9 cellular contexts compared by ENCODE assay signal in the genomic region with DNA sequence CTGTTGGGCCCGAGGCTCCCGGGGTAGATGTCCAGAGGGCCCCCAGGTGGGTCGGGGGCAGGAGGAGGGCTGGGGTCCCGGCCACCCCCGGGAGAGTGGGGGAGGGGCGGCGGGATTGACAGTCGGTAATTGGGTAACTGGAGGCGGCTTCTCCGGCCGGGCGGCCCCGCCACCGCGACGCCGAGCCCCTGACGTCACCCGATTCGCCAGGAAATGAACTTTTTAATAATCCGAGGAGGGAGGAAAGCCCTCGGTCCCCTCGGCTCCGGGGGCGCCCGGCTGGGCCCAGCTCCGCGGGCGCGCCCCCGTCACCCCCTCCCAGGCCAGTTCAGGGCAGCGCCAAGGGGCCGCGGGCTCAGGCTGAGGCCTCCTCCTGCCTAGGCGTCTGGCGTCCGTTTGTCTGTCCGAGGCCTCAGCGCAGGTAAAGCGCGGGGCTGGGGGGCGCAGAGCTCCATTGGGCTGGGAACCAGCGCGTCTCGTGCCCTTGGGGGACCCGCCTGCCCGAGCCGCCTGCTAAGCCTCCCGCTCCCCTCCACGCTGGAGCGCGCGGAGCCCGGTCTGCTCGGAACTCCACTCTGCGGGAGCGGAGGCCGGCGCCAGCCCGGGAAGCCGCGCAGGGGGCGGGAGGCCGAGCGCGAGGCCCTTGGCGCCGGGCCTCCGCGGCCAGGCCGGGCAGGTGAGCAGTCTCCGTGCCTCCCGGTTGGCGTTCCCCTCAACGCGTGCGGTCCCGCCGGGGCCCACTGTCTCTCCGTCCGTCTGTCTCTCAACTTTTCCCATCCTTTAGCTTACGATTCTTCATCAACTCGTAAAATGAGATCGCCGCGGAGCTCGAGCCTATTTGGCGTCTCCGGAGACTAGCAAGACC. TPM values are rescaled to one million over a fixed set of nuclear protein-coding genes. Genes with fewer than 3 reads are reported as not detected.
DNase-seq lines count a peak whose midpoint lies in the region; ATAC-seq and TF ChIP-seq lines count a peak whose summit lies in the region.
"Had no signal": no experiment of that assay in that cellular context is flagged by ENCODE, and none has a peak within 500 bp of the region (broad histone marks: within the 10 kb centered on the region; RNA-seq: fewer than 3 reads in every experiment).

No MANE protein-coding gene starts in this region.

- no peak for TF ChIP-seq EP300 in esophagus muscularis mucosa (IDR thresholded peaks at IDR 0.05)

- H3K9me3 Mint-ChIP-seq in natural killer cell treated with Interleukin-12 subunit alpha and Interleukin-12 subunit beta and Interleukin-15 and Interleukin-18, amount 100 ng/mL, for 72 hours = no peaks in the 10 kb centered on the region

- H3K4me3 ChIP-seq in LNCaP clone FGC (ENCODE audit: low read depth, low read length) (peak overlapping the region; percentile 94), esophagus muscularis mucosa (peak overlapping the region; percentile 59 to 63 (median 62)), OCI-LY7 (ENCODE audit: low read depth, low read length, poor library complexity, severe bottlenecking) (no peak overlapping the region)

- no peak overlapping the region for H3K27ac Mint-ChIP-seq in natural killer cell treated with Interleukin-12 subunit alpha and Interleukin-12 subunit beta and Interleukin-15 and Interleukin-18, amount 100 ng/mL, for 72 hours

- H3K9me3 ChIP-seq in esophagus muscularis mucosa = no peaks in the 10 kb centered on the region
- H3K9me3 ChIP-seq in OCI-LY7 (ENCODE audit: low read length) = no peaks in the 10 kb centered on the region

- POLR2A ChIA-PET in OCI-LY7 (lab: Charles Lee) = no interaction called here

- DNase-seq in DMS114 treated with DMSO at 0.1 percent for 48 hours (lab: John Stamatoyannopoulos, UW; ENCODE audit: unreplicated experiment) (peak; percentile 18), LNCaP clone FGC (ENCODE audit: low read depth) (no peak), esophagus muscularis mucosa (ENCODE audit: extremely low spot score) (no peak), OCI-LY7 (ENCODE audit: low spot score) (no peak), NCI-H1436 treated with DMSO at 0.1 percent for 48 hours (lab: John Stamatoyannopoulos, UW) (no peak)
- peak; percentile 60 for DNase-seq in natural killer cell treated with Interleukin-12 subunit alpha and Interleukin-12 subunit beta and Interleukin-15 and Interleukin-18, amount 100 ng/mL, for 72 hours (ENCODE audit: low spot score)

- peaks cover 5 to 6% of the 10 kb centered on the region in 2 donors for H3K4me1 Mint-ChIP-seq in natural killer cell treated with Interleukin-12 subunit alpha and Interleukin-12 subunit beta and Interleukin-15 and Interleukin-18, amount 100 ng/mL, for 72 hours (ENCODE audit: low read depth in 2 of 2)

- no TSS peak for BruUV-seq in OCI-LY7 (replicated peaks; lab: Mats Ljungman, UMichigan)

- TF ChIP-seq CTCF in LNCaP clone FGC (IDR thresholded peaks at IDR 0.05; ENCODE audit: control insufficient read depth, extremely low read depth, insufficient read depth) = no peak
- TF ChIP-seq CTCF in VCaP (conservative IDR thresholded peaks at IDR 0.05) = no peak
- no peak for TF ChIP-seq CTCF in esophagus muscularis mucosa (IDR thresholded peaks at IDR 0.05)
- TF ChIP-seq CTCF in OCI-LY7 (conservative IDR thresholded peaks at IDR 0.05; ENCODE audit: low read length) = no peak

- peak overlapping the region; percentile 60 for H3K4me3 Mint-ChIP-seq in natural killer cell treated with Interleukin-12 subunit alpha and Interleukin-12 subunit beta and Interleukin-15 and Interleukin-18, amount 100 ng/mL, for 72 hours

- WGBS in esophagus muscularis mucosa = 2% methylated on average over 40 of the region's 89 CpGs

- intact Hi-C loops in esophagus muscularis mucosa (cut with DNase I) (no loop called here), OCI-LY7 (cut with micrococcal nuclease; ENCODE audit: unreplicated experiment) (no loop called here)

- no peak for TF ChIP-seq POLR2A in esophagus muscularis mucosa (IDR thresholded peaks at IDR 0.05; ENCODE audit: low read depth)

- H3K27ac ChIP-seq in VCaP = peak overlapping the region; percentile 98
- H3K27ac ChIP-seq in esophagus muscularis mucosa (replicated peaks in 1 of 4) = peak overlapping the region; percentile 66 to 83 (median 72)
- no peak overlapping the region for H3K27ac ChIP-seq in OCI-LY7 (ENCODE audit: low read depth, low read length, poor library complexity, severe bottlenecking)

- no peak overlapping the region for H3K4me2 ChIP-seq in OCI-LY7 (ENCODE audit: low read length)

- peaks cover 0 to 21% (median 0%) of the 10 kb centered on the region in 4 donors for H3K36me3 ChIP-seq in esophagus muscularis mucosa
- no peaks in the 10 kb centered on the region for H3K36me3 ChIP-seq in OCI-LY7 (ENCODE audit: insufficient read depth, low read length)

- H3K36me3 Mint-ChIP-seq in natural killer cell treated with Interleukin-12 subunit alpha and Interleukin-12 subunit beta and Interleukin-15 and Interleukin-18, amount 100 ng/mL, for 72 hours = no peaks in the 10 kb centered on the region

- H3K4me1 ChIP-seq in esophagus muscularis mucosa (peaks cover 61 to 88% (median 76%) of the 10 kb centered on the region in 4 donors), OCI-LY7 (ENCODE audit: insufficient read depth, low read length, poor library complexity, severe bottlenecking) (no peaks in the 10 kb centered on the region)

- H2AFZ ChIP-seq in OCI-LY7 (ENCODE audit: low read length) = no peak overlapping the region

- H3K27me3 ChIP-seq in esophagus muscularis mucosa = peaks cover 30 to 100% (median 98%) of the 10 kb centered on the region in 4 donors

- CTCF ChIA-PET in OCI-LY7 (lab: Charles Lee; ENCODE audit: unreplicated experiment) = no interaction called here

- H3K27me3 Mint-ChIP-seq in natural killer cell treated with Interleukin-12 subunit alpha and Interleukin-12 subunit beta and Interleukin-15 and Interleukin-18, amount 100 ng/mL, for 72 hours = peaks cover 33 to 41% of the 10 kb centered on the region in 2 donors

- H3K79me2 ChIP-seq in OCI-LY7 (ENCODE audit: insufficient read depth, low read depth, low read length) = no peaks in the 10 kb centered on the region

- ATAC-seq in natural killer cell treated with Interleukin-12 subunit alpha and Interleukin-12 subunit beta and Interleukin-15 and Interleukin-18, amount 100 ng/mL, for 72 hours = peak in 1 of 2 donors; percentile 3
- no peak for ATAC-seq in GM21390 (IDR thresholded peaks at IDR 0.05; ENCODE audit: unreplicated experiment)

- H3K9me2 ChIP-seq in OCI-LY7 (ENCODE audit: insufficient read depth, low read length) = no peaks in the 10 kb centered on the region

- H4K20me1 ChIP-seq in OCI-LY7 (ENCODE audit: insufficient read depth, low read length) = no peaks in the 10 kb centered on the region; the same call in 1 of the 2 replicates

RNA-seq across cellular contexts. Expression of a gene that starts 3.8 kb away (rescaled TPM):
- total RNA-seq in esophagus muscularis mucosa = 10 to 100 TPM in 3 of 4 donors, 1 to 10 TPM in 1; 10.0 to 16.9 (median 13.4) TPM
- 10 to 100 TPM in 1 of 2 donors, 1 to 10 TPM in 1; 1.6 to 72.7 TPM for total RNA-seq in natural killer cell treated with Interleukin-12 subunit alpha and Interleukin-12 subunit beta and Interleukin-15 and Interleukin-18, amount 100 ng/mL, for 72 hours
- total RNA-seq in OCI-LY7 (2014; rRNA removed; shearing (Covaris generic)) = not detected in 2 replicates
- total RNA-seq in OCI-LY7 (2022) = not detected in 2 replicates

RNA-seq across cellular contexts. Expression of a gene that starts 22.5 kb away (rescaled TPM):
- total RNA-seq in esophagus muscularis mucosa = not detected
- not detected for total RNA-seq in natural killer cell treated with Interleukin-12 subunit alpha and Interleukin-12 subunit beta and Interleukin-15 and Interleukin-18, amount 100 ng/mL, for 72 hours
- total RNA-seq in OCI-LY7 (2014; rRNA removed; shearing (Covaris generic)) = not detected in 2 replicates
- total RNA-seq in OCI-LY7 (2022) = not detected in 2 replicates
- total RNA-seq: NCI-H460 had no signal

Comparison
In these comparisons a context has a peak if more than half of its experiments do, and no peak if none do; other contexts are left out.
1. DNase-seq: peak in DMS114 treated with DMSO at 0.1 percent for 48 hours (single experiment) and natural killer cell treated with Interleukin-12 subunit alpha and Interleukin-12 subunit beta and Interleukin-15 and Interleukin-18, amount 100 ng/mL, for 72 hours (single experiment); none in LNCaP clone FGC (single experiment), esophagus muscularis mucosa (single experiment), OCI-LY7 (single experiment) and NCI-H1436 treated with DMSO at 0.1 percent for 48 hours (single experiment).